ENCODE assay signal across 1 cellular context in the genomic region with DNA sequence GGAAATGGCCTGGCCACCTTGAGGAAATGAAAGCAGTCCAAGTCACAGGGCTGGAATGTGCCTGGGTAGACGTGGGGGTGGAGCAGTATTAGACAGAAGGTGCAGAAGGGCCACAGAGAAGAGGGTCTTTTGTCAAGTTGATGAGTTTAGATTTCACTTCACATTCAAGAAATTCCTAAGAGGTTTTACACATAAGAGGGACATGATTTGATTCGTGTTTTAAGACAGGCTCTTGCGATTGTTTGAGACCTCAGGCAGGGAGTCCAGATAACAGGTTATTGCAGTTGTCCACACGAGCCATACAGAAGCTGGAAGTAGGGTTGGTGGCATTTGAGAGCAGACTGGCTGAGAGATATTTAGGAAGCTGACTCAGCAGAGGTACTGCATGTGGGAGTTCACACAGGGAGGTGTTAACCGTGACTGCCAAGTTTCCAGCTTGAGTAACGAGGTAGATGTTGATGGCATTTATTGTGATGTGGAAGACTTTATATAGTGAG.
A peak's percentile ranks its signal among the peaks of the same experiment; 100 is the strongest.
TF ChIP-seq lines count a peak whose summit lies in the region.

No MANE protein-coding gene starts in this region.

TF ChIP-seq in K562, 482 proteins besides CTCF, POLR2A, EP300 and RAD21 (continued from another document):
- TF ChIP-seq, protein P1, sequence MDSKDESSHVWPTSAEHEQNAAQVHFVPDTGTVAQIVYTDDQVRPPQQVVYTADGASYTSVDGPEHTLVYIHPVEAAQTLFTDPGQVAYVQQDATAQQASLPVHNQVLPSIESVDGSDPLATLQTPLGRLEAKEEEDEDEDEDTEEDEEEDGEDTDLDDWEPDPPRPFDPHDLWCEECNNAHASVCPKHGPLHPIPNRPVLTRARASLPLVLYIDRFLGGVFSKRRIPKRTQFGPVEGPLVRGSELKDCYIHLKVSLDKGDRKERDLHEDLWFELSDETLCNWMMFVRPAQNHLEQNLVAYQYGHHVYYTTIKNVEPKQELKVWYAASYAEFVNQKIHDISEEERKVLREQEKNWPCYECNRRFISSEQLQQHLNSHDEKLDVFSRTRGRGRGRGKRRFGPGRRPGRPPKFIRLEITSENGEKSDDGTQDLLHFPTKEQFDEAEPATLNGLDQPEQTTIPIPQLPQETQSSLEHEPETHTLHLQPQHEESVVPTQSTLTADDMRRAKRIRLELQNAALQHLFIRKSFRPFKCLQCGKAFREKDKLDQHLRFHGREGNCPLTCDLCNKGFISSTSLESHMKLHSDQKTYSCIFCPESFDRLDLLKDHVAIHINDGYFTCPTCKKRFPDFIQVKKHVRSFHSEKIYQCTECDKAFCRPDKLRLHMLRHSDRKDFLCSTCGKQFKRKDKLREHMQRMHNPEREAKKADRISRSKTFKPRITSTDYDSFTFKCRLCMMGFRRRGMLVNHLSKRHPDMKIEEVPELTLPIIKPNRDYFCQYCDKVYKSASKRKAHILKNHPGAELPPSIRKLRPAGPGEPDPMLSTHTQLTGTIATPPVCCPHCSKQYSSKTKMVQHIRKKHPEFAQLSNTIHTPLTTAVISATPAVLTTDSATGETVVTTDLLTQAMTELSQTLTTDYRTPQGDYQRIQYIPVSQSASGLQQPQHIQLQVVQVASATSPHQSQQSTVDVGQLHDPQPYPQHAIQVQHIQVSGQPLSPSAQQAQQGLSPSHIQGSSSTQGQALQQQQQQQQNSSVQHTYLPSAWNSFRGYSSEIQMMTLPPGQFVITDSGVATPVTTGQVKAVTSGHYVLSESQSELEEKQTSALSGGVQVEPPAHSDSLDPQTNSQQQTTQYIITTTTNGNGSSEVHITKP (IDR thresholded peaks at IDR 0.05; ENCODE audit: partially characterized antibody) = no peak
- TF ChIP-seq NCOA1 (IDR thresholded peaks at IDR 0.05; ENCODE audit: low read depth) = no peak
- no peak for TF ChIP-seq ESRRB (CRISPR knock-in tag; IDR thresholded peaks at IDR 0.05; ENCODE audit: borderline replicate concordance)
- TF ChIP-seq, protein P2, sequence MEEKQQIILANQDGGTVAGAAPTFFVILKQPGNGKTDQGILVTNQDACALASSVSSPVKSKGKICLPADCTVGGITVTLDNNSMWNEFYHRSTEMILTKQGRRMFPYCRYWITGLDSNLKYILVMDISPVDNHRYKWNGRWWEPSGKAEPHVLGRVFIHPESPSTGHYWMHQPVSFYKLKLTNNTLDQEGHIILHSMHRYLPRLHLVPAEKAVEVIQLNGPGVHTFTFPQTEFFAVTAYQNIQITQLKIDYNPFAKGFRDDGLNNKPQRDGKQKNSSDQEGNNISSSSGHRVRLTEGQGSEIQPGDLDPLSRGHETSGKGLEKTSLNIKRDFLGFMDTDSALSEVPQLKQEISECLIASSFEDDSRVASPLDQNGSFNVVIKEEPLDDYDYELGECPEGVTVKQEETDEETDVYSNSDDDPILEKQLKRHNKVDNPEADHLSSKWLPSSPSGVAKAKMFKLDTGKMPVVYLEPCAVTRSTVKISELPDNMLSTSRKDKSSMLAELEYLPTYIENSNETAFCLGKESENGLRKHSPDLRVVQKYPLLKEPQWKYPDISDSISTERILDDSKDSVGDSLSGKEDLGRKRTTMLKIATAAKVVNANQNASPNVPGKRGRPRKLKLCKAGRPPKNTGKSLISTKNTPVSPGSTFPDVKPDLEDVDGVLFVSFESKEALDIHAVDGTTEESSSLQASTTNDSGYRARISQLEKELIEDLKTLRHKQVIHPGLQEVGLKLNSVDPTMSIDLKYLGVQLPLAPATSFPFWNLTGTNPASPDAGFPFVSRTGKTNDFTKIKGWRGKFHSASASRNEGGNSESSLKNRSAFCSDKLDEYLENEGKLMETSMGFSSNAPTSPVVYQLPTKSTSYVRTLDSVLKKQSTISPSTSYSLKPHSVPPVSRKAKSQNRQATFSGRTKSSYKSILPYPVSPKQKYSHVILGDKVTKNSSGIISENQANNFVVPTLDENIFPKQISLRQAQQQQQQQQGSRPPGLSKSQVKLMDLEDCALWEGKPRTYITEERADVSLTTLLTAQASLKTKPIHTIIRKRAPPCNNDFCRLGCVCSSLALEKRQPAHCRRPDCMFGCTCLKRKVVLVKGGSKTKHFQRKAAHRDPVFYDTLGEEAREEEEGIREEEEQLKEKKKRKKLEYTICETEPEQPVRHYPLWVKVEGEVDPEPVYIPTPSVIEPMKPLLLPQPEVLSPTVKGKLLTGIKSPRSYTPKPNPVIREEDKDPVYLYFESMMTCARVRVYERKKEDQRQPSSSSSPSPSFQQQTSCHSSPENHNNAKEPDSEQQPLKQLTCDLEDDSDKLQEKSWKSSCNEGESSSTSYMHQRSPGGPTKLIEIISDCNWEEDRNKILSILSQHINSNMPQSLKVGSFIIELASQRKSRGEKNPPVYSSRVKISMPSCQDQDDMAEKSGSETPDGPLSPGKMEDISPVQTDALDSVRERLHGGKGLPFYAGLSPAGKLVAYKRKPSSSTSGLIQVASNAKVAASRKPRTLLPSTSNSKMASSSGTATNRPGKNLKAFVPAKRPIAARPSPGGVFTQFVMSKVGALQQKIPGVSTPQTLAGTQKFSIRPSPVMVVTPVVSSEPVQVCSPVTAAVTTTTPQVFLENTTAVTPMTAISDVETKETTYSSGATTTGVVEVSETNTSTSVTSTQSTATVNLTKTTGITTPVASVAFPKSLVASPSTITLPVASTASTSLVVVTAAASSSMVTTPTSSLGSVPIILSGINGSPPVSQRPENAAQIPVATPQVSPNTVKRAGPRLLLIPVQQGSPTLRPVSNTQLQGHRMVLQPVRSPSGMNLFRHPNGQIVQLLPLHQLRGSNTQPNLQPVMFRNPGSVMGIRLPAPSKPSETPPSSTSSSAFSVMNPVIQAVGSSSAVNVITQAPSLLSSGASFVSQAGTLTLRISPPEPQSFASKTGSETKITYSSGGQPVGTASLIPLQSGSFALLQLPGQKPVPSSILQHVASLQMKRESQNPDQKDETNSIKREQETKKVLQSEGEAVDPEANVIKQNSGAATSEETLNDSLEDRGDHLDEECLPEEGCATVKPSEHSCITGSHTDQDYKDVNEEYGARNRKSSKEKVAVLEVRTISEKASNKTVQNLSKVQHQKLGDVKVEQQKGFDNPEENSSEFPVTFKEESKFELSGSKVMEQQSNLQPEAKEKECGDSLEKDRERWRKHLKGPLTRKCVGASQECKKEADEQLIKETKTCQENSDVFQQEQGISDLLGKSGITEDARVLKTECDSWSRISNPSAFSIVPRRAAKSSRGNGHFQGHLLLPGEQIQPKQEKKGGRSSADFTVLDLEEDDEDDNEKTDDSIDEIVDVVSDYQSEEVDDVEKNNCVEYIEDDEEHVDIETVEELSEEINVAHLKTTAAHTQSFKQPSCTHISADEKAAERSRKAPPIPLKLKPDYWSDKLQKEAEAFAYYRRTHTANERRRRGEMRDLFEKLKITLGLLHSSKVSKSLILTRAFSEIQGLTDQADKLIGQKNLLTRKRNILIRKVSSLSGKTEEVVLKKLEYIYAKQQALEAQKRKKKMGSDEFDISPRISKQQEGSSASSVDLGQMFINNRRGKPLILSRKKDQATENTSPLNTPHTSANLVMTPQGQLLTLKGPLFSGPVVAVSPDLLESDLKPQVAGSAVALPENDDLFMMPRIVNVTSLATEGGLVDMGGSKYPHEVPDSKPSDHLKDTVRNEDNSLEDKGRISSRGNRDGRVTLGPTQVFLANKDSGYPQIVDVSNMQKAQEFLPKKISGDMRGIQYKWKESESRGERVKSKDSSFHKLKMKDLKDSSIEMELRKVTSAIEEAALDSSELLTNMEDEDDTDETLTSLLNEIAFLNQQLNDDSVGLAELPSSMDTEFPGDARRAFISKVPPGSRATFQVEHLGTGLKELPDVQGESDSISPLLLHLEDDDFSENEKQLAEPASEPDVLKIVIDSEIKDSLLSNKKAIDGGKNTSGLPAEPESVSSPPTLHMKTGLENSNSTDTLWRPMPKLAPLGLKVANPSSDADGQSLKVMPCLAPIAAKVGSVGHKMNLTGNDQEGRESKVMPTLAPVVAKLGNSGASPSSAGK (IDR thresholded peaks at IDR 0.05) = peak; percentile 96
- no peak for TF ChIP-seq RBM17 (IDR thresholded peaks at IDR 0.05; ENCODE audit: borderline replicate concordance, low read depth, low read length)
- no peak for TF ChIP-seq HDAC6 (IDR thresholded peaks at IDR 0.05; ENCODE audit: low read depth, low read length)
- no peak for TF ChIP-seq ZNF57 (CRISPR knock-in tag; IDR thresholded peaks at IDR 0.05)
- TF ChIP-seq SMAD3 (CRISPR knock-in tag; conservative IDR thresholded peaks at IDR 0.05) = no peak
- no peak for TF ChIP-seq DIDO1 (tag; IDR thresholded peaks at IDR 0.05; ENCODE audit: low read depth)
- TF ChIP-seq ZNF347 (CRISPR knock-in tag; IDR thresholded peaks at IDR 0.05; ENCODE audit: low read depth) = no peak
- TF ChIP-seq, protein P3, sequence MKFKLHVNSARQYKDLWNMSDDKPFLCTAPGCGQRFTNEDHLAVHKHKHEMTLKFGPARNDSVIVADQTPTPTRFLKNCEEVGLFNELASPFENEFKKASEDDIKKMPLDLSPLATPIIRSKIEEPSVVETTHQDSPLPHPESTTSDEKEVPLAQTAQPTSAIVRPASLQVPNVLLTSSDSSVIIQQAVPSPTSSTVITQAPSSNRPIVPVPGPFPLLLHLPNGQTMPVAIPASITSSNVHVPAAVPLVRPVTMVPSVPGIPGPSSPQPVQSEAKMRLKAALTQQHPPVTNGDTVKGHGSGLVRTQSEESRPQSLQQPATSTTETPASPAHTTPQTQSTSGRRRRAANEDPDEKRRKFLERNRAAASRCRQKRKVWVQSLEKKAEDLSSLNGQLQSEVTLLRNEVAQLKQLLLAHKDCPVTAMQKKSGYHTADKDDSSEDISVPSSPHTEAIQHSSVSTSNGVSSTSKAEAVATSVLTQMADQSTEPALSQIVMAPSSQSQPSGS (CRISPR knock-in tag; IDR thresholded peaks at IDR 0.05) = no peak
- TF ChIP-seq ZBTB8A (IDR thresholded peaks at IDR 0.05; ENCODE audit: partially characterized antibody) = no peak
- no peak for TF ChIP-seq SIN3A (IDR thresholded peaks at IDR 0.05; ENCODE audit: borderline replicate concordance in 2 of 2, control insufficient read depth in 1 of 2, low read depth in 2 of 2, low read length in 2 of 2)
- TF ChIP-seq TBP (optimal IDR thresholded peaks at IDR 0.05; ENCODE audit: low read depth, low read length) = no peak
- TF ChIP-seq ZNF239 (CRISPR knock-in tag; IDR thresholded peaks at IDR 0.05) = no peak
- no peak for TF ChIP-seq CCNT2 (IDR thresholded peaks at IDR 0.05; ENCODE audit: borderline replicate concordance, extremely low read depth, insufficient read length, low read depth, low read length)
